In the genomic region with DNA sequence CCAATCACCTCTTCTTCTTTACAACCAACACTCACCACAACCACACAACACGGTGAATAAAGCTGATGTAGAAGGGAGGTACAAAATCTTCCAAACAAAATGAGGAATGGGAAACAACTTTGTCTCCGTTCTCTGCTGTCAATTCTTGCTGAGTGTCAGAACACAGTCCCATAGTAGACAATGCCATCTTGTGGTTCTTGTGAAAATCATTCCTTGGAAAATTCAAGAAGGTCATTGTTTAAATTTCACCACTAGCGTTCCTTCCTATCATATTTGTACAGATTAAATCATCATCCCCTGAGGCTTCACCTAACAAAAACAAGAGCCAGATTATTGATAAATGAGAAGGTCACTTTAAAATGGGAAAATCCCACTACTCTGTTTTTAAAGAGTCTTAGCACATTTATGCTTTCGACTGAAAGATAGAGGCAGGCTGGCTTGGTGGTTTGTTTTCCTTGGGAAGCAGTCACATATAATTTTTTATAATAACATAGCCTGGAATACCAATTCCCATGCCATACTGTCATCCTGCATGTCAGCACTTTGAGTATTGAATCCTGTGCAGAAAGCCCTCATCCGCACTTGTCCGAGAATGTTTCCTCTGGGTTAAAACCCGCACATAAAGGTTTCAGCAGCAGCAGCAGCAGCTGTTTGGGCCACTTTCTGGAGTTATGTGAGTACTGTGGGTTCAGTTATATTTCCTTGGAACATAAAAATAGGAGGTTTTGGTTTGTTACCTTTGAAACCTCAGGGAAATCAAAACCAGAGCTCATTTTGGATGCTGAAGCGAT, we compare ENCODE assay signal across 10 cellular contexts.
DNase-seq lines count a peak whose midpoint lies in the region; ATAC-seq, FAIRE-seq and TF ChIP-seq lines count a peak whose summit lies in the region.
"Had no signal": no experiment of that assay in that cellular context is flagged by ENCODE, and none has a peak within 500 bp of the region (broad histone marks: within the 10 kb centered on the region; RNA-seq: fewer than 3 reads in every experiment).

No MANE protein-coding gene starts in this region.

- H3K4me3 ChIP-seq in kidney epithelial cell (ENCODE audit: low read depth, low read length), result no peak overlapping the region

- DNase-seq in D721Med (ENCODE audit: insufficient read length, low spot score) (no peak), HuH-7 (ENCODE audit: low spot score) (peak; percentile 2), SW480 (ENCODE audit: low spot score) (peak; percentile 27), kidney epithelial cell (ENCODE audit: low read depth) (peak; percentile 2), kidney glomerular epithelial cell (lab: John Stamatoyannopoulos, UW) (no peak), ureter (ENCODE audit: low spot score) (no peak), substantia nigra (lab: John Stamatoyannopoulos, UW) (no peak)
- DNase-seq: erythroblast; naive thymus-derived CD4-positive, alpha-beta T cell had no signal

- FAIRE-seq in D721Med (lab: Jason Lieb, UNC), result no peak

- no peak overlapping the region for H3K27ac ChIP-seq in substantia nigra (ENCODE audit: low read depth, low read length, poor library complexity, severe bottlenecking)

- no peaks in the 10 kb centered on the region for H3K27me3 ChIP-seq in kidney epithelial cell (ENCODE audit: control insufficient read depth, insufficient read depth, low read length)

- no peak for ATAC-seq in HG03025 (IDR thresholded peaks at IDR 0.05; ENCODE audit: low FRiP score, unreplicated experiment)
- ATAC-seq: naive thymus-derived CD4-positive, alpha-beta T cell had no signal

- no peaks in the 10 kb centered on the region for H3K36me3 ChIP-seq in kidney epithelial cell (ENCODE audit: control insufficient read depth, insufficient read depth, low read length)

- TF ChIP-seq CTCF in D721Med (IDR thresholded peaks at IDR 0.05; ENCODE audit: insufficient read depth, missing control alignments) (peak; percentile 43), kidney epithelial cell (IDR thresholded peaks at IDR 0.05; ENCODE audit: insufficient read depth, low read length, poor library complexity, severe bottlenecking) (peak; percentile 39)

Comparison
In these comparisons a context has a peak if more than half of its experiments do, and no peak if none do; other contexts are left out.
1. DNase-seq: peak in HuH-7 (single experiment), SW480 (single experiment) and kidney epithelial cell (single experiment); none in D721Med (single experiment), kidney glomerular epithelial cell (single experiment), ureter (single experiment) and substantia nigra (0 of 49).